1 cellular context compared by ENCODE assay signal in the genomic region with DNA sequence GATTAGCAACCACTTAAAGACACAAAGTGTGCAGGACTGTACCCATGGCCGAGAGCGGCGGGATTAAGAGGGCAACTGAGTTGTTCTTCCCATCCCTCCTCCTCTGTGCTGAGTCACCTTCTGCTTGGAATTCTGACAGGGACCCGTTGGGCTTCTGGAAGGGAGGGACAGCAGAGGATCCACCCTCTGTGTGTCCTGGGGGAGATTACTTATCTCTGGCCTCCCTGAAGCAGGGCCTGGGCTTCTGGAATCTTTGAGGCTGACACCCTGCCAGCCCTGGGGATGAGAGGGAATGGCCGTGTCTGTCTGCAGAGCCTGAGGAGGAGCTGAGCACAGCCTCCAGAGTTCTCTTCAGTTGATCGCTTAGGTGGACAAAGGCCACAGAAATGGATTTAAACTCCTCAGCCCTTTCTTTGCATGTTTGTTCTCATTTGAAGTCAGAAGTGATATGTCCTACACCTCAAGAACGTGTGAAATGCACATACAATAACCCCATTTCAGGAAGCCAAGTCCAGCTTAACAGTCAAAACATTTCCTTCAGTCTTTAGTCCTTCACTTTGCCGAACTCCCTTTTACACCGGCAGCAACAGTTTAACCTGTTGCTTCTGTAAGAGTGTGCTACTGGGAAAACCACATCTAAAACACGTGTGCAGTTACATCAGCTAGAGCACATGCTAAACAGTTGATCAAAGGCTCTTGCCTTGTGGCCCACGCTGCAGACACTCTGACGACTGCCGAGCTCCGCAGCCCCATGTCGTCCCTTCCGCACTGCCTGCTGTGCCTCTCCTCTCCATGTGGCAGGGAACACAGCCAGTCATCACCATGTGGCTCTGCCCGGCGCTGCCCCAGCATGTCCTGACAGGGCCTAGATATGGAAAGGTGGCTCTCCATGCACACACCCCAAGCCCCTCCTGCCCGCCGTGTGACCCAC.
TF ChIP-seq lines count a peak whose summit lies in the region.

No MANE protein-coding gene starts in this region.

TF ChIP-seq in K562, 482 proteins besides CTCF, POLR2A, EP300 and RAD21 (continued from another document and continues in another):
- TF ChIP-seq, protein P1, sequence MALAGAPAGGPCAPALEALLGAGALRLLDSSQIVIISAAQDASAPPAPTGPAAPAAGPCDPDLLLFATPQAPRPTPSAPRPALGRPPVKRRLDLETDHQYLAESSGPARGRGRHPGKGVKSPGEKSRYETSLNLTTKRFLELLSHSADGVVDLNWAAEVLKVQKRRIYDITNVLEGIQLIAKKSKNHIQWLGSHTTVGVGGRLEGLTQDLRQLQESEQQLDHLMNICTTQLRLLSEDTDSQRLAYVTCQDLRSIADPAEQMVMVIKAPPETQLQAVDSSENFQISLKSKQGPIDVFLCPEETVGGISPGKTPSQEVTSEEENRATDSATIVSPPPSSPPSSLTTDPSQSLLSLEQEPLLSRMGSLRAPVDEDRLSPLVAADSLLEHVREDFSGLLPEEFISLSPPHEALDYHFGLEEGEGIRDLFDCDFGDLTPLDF (CRISPR knock-in tag; IDR thresholded peaks at IDR 0.05): no peak
- TF ChIP-seq WHSC1 (IDR thresholded peaks at IDR 0.05; ENCODE audit: low read length) (peak; percentile 95), SOX6 (IDR thresholded peaks at IDR 0.05) (peak; percentile 66; the same call in 1 of the 2 replicates), MTA1 (IDR thresholded peaks at IDR 0.05; ENCODE audit: borderline replicate concordance) (peak; percentile 51; the same call in 1 of the 2 replicates), RBFOX2 (IDR thresholded peaks at IDR 0.05; ENCODE audit: low read depth, low read length) (0 out of 2 replicates have a peak, but pooled peaks have one; percentile 38), CEBPG (CRISPR knock-in tag; IDR thresholded peaks at IDR 0.05) (peak; percentile 79), CEBPG (tag; conservative IDR thresholded peaks at IDR 0.05 in 1 of 2, IDR thresholded peaks at IDR 0.05 in 1 of 2) (peak in 1 of 2 experiments; percentile 27; a peak in 2 of 4 replicates), EGR1 (conservative IDR thresholded peaks at IDR 0.05) (no peak), PPARD (CRISPR knock-in tag; IDR thresholded peaks at IDR 0.05) (no peak), NFIX (CRISPR knock-in tag; IDR thresholded peaks at IDR 0.05; ENCODE audit: low read depth) (no peak; the same call in 1 of the 2 replicates), ZNF830 (CRISPR knock-in tag; IDR thresholded peaks at IDR 0.05) (peak; percentile 46; the same call in 1 of the 2 replicates), HNRNPLL (IDR thresholded peaks at IDR 0.05; ENCODE audit: low read depth, low read length, poor library complexity, severe bottlenecking) (no peak), ARID1B (IDR thresholded peaks at IDR 0.05) (peak; percentile 91), DMBX1 (CRISPR knock-in tag; IDR thresholded peaks at IDR 0.05; ENCODE audit: borderline replicate concordance) (peak; percentile 96), ZC3H4 (CRISPR knock-in tag; IDR thresholded peaks at IDR 0.05; ENCODE audit: borderline replicate concordance) (no peak), ZNF175 (CRISPR knock-in tag; IDR thresholded peaks at IDR 0.05; ENCODE audit: low read depth) (peak; percentile 64; the same call in 1 of the 2 replicates), KHSRP (IDR thresholded peaks at IDR 0.05) (no peak), ZC3H8 (IDR thresholded peaks at IDR 0.05) (no peak), ZBED1 (IDR thresholded peaks at IDR 0.05) (no peak), KLF16 (IDR thresholded peaks at IDR 0.05) (peak; percentile 7; the same call in 1 of the 2 replicates), POLR3G (IDR thresholded peaks at IDR 0.05; ENCODE audit: extremely low read depth, insufficient read length, insufficient replicate concordance) (no peak), EZH2 (IDR thresholded peaks at IDR 0.05; ENCODE audit: borderline replicate concordance, low read depth, low read length) (no peak), NR4A1 (CRISPR knock-in tag; IDR thresholded peaks at IDR 0.05) (peak; percentile 70; the same call in 1 of the 2 replicates), NR4A1 (tag; IDR thresholded peaks at IDR 0.05) (peak; percentile 94), ZNF644 (tag; IDR thresholded peaks at IDR 0.05; ENCODE audit: low read depth) (peak; percentile 56; the same call in 1 of the 2 replicates), ZNF224 (CRISPR knock-in tag; IDR thresholded peaks at IDR 0.05) (no peak), ZKSCAN1 (IDR thresholded peaks at IDR 0.05; ENCODE audit: low read depth, low read length) (no peak), KAT8 (IDR thresholded peaks at IDR 0.05; ENCODE audit: low read depth) (no peak), ZNF354B (CRISPR knock-in tag; IDR thresholded peaks at IDR 0.05) (no peak), GTF2A2 (tag; IDR thresholded peaks at IDR 0.05) (peak; percentile 51; the same call in 1 of the 2 replicates), TAF9B (IDR thresholded peaks at IDR 0.05; ENCODE audit: partially characterized antibody) (no peak), ZNF197 (CRISPR knock-in tag; IDR thresholded peaks at IDR 0.05; ENCODE audit: low read depth) (no peak), MYNN (IDR thresholded peaks at IDR 0.05) (peak; percentile 21; the same call in 1 of the 2 replicates), MYNN (CRISPR knock-in tag; IDR thresholded peaks at IDR 0.05) (no peak), ZKSCAN8 (CRISPR knock-in tag; IDR thresholded peaks at IDR 0.05) (peak; percentile 44; the same call in 1 of the 2 replicates), ZNF699 (CRISPR knock-in tag; IDR thresholded peaks at IDR 0.05; ENCODE audit: insufficient replicate concordance) (no peak), NFXL1 (CRISPR knock-in tag; IDR thresholded peaks at IDR 0.05) (no peak), ZNF133 (CRISPR knock-in tag; IDR thresholded peaks at IDR 0.05) (no peak), ATF1 (CRISPR knock-in tag; IDR thresholded peaks at IDR 0.05) (no peak), ATF1 (tag; IDR thresholded peaks at IDR 0.05) (0 out of 2 replicates have a peak, but pooled peaks have one; percentile 33), GABPA (tag; conservative IDR thresholded peaks at IDR 0.05; ENCODE audit: low read depth) (no peak), FOXP1 (CRISPR knock-in tag; IDR thresholded peaks at IDR 0.05) (no peak), CTBP1 (IDR thresholded peaks at IDR 0.05; ENCODE audit: borderline replicate concordance) (peak; percentile 81), MCM5 (IDR thresholded peaks at IDR 0.05; ENCODE audit: low read depth) (no peak), ZNF134 (CRISPR knock-in tag; conservative IDR thresholded peaks at IDR 0.05) (0 out of 2 replicates have a peak, but pooled peaks have one; percentile 14), HDAC2 (IDR thresholded peaks at IDR 0.05) (peak; percentile 15; the same call in 1 of the 2 replicates), CBX1 (IDR thresholded peaks at IDR 0.05; ENCODE audit: low read depth) (no peak), RHOXF2B (CRISPR knock-in tag; conservative IDR thresholded peaks at IDR 0.05) (no peak), ETV5 (CRISPR knock-in tag; IDR thresholded peaks at IDR 0.05; ENCODE audit: low read depth) (no peak)
- TF ChIP-seq, protein P2, sequence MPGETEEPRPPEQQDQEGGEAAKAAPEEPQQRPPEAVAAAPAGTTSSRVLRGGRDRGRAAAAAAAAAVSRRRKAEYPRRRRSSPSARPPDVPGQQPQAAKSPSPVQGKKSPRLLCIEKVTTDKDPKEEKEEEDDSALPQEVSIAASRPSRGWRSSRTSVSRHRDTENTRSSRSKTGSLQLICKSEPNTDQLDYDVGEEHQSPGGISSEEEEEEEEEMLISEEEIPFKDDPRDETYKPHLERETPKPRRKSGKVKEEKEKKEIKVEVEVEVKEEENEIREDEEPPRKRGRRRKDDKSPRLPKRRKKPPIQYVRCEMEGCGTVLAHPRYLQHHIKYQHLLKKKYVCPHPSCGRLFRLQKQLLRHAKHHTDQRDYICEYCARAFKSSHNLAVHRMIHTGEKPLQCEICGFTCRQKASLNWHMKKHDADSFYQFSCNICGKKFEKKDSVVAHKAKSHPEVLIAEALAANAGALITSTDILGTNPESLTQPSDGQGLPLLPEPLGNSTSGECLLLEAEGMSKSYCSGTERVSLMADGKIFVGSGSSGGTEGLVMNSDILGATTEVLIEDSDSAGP (CRISPR knock-in tag; IDR thresholded peaks at IDR 0.05): no peak
- TF ChIP-seq, protein P3, sequence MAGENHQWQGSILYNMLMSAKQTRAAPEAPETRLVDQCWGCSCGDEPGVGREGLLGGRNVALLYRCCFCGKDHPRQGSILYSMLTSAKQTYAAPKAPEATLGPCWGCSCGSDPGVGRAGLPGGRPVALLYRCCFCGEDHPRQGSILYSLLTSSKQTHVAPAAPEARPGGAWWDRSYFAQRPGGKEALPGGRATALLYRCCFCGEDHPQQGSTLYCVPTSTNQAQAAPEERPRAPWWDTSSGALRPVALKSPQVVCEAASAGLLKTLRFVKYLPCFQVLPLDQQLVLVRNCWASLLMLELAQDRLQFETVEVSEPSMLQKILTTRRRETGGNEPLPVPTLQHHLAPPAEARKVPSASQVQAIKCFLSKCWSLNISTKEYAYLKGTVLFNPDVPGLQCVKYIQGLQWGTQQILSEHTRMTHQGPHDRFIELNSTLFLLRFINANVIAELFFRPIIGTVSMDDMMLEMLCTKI (IDR thresholded peaks at IDR 0.05; ENCODE audit: partially characterized antibody): no peak
- TF ChIP-seq, protein P4, sequence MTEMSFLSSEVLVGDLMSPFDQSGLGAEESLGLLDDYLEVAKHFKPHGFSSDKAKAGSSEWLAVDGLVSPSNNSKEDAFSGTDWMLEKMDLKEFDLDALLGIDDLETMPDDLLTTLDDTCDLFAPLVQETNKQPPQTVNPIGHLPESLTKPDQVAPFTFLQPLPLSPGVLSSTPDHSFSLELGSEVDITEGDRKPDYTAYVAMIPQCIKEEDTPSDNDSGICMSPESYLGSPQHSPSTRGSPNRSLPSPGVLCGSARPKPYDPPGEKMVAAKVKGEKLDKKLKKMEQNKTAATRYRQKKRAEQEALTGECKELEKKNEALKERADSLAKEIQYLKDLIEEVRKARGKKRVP (CRISPR knock-in tag; IDR thresholded peaks at IDR 0.05): peak; percentile 85
- TF ChIP-seq, protein P5, sequence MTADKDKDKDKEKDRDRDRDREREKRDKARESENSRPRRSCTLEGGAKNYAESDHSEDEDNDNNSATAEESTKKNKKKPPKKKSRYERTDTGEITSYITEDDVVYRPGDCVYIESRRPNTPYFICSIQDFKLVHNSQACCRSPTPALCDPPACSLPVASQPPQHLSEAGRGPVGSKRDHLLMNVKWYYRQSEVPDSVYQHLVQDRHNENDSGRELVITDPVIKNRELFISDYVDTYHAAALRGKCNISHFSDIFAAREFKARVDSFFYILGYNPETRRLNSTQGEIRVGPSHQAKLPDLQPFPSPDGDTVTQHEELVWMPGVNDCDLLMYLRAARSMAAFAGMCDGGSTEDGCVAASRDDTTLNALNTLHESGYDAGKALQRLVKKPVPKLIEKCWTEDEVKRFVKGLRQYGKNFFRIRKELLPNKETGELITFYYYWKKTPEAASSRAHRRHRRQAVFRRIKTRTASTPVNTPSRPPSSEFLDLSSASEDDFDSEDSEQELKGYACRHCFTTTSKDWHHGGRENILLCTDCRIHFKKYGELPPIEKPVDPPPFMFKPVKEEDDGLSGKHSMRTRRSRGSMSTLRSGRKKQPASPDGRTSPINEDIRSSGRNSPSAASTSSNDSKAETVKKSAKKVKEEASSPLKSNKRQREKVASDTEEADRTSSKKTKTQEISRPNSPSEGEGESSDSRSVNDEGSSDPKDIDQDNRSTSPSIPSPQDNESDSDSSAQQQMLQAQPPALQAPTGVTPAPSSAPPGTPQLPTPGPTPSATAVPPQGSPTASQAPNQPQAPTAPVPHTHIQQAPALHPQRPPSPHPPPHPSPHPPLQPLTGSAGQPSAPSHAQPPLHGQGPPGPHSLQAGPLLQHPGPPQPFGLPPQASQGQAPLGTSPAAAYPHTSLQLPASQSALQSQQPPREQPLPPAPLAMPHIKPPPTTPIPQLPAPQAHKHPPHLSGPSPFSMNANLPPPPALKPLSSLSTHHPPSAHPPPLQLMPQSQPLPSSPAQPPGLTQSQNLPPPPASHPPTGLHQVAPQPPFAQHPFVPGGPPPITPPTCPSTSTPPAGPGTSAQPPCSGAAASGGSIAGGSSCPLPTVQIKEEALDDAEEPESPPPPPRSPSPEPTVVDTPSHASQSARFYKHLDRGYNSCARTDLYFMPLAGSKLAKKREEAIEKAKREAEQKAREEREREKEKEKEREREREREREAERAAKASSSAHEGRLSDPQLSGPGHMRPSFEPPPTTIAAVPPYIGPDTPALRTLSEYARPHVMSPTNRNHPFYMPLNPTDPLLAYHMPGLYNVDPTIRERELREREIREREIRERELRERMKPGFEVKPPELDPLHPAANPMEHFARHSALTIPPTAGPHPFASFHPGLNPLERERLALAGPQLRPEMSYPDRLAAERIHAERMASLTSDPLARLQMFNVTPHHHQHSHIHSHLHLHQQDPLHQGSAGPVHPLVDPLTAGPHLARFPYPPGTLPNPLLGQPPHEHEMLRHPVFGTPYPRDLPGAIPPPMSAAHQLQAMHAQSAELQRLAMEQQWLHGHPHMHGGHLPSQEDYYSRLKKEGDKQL (CRISPR knock-in tag; IDR thresholded peaks at IDR 0.05; ENCODE audit: borderline replicate concordance): no peak
- TF ChIP-seq, protein P6, sequence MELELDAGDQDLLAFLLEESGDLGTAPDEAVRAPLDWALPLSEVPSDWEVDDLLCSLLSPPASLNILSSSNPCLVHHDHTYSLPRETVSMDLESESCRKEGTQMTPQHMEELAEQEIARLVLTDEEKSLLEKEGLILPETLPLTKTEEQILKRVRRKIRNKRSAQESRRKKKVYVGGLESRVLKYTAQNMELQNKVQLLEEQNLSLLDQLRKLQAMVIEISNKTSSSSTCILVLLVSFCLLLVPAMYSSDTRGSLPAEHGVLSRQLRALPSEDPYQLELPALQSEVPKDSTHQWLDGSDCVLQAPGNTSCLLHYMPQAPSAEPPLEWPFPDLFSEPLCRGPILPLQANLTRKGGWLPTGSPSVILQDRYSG (tag; conservative IDR thresholded peaks at IDR 0.05; ENCODE audit: low read depth): peak; percentile 87
- TF ChIP-seq, protein P7, sequence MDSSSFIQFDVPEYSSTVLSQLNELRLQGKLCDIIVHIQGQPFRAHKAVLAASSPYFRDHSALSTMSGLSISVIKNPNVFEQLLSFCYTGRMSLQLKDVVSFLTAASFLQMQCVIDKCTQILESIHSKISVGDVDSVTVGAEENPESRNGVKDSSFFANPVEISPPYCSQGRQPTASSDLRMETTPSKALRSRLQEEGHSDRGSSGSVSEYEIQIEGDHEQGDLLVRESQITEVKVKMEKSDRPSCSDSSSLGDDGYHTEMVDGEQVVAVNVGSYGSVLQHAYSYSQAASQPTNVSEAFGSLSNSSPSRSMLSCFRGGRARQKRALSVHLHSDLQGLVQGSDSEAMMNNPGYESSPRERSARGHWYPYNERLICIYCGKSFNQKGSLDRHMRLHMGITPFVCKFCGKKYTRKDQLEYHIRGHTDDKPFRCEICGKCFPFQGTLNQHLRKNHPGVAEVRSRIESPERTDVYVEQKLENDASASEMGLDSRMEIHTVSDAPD (CRISPR knock-in tag; IDR thresholded peaks at IDR 0.05): no peak
- TF ChIP-seq, protein P8, sequence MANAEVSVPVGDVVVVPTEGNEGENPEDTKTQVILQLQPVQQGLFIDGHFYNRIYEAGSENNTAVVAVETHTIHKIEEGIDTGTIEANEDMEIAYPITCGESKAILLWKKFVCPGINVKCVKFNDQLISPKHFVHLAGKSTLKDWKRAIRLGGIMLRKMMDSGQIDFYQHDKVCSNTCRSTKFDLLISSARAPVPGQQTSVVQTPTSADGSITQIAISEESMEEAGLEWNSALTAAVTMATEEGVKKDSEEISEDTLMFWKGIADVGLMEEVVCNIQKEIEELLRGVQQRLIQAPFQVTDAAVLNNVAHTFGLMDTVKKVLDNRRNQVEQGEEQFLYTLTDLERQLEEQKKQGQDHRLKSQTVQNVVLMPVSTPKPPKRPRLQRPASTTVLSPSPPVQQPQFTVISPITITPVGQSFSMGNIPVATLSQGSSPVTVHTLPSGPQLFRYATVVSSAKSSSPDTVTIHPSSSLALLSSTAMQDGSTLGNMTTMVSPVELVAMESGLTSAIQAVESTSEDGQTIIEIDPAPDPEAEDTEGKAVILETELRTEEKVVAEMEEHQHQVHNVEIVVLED (CRISPR knock-in tag; IDR thresholded peaks at IDR 0.05): no peak; the same call in 1 of the 2 replicates
